26 cellular contexts compared by ENCODE assay signal in genomic region chr3:38576131-38577088, GRCh38.
A peak's percentile ranks its signal among the peaks of the same experiment; 100 is the strongest.
DNase-seq lines count a peak whose midpoint lies in the region; ATAC-seq and TF ChIP-seq lines count a peak whose summit lies in the region.
"Had no signal": no experiment of that assay in that cellular context is flagged by ENCODE, and none has a peak within 500 bp of the region (broad histone marks: within the 10 kb centered on the region; RNA-seq: fewer than 3 reads in every experiment).

No MANE protein-coding gene starts in this region.

- H4K20me1 ChIP-seq in H9 (ENCODE audit: control insufficient read depth, insufficient read depth, insufficient read length) (no peaks in the 10 kb centered on the region), hepatocyte (ENCODE audit: insufficient read depth, poor library complexity, severe bottlenecking) (no peaks in the 10 kb centered on the region)

- no peaks in the 10 kb centered on the region for H3K9me2 ChIP-seq in hepatocyte (replicated peaks; ENCODE audit: insufficient read depth)

- H3K79me2 ChIP-seq in H9 (ENCODE audit: insufficient read depth, low read length) (no peaks in the 10 kb centered on the region), hepatocyte (no peaks in the 10 kb centered on the region)

- no peak for ATAC-seq in esophagus mucosa
- ATAC-seq: CD8-positive, alpha-beta T cell had no signal

- no peaks in the 10 kb centered on the region for H3K79me1 ChIP-seq in H9 (ENCODE audit: insufficient read depth, low read depth, low read length, poor library complexity, severe bottlenecking)

- H3K36me3 ChIP-seq in hepatocyte (replicated peaks; ENCODE audit: insufficient read depth, low read depth): no peaks in the 10 kb centered on the region
- H3K36me3 ChIP-seq in spleen: peaks cover 0 to 8% (median 0%) of the 10 kb centered on the region in 6 donors
- H3K36me3 ChIP-seq: Peyer's patch, SJSA1 had no signal

- H3K27me3 ChIP-seq in H9 (ENCODE audit: insufficient read depth, low read length): no peaks in the 10 kb centered on the region
- H3K27me3 ChIP-seq in hepatocyte: no peaks in the 10 kb centered on the region
- H3K27me3 ChIP-seq in spleen (replicated peaks in 1 of 7): peaks cover 0 to 7% (median 0%) of the 10 kb centered on the region in 7 donors
- H3K27me3 ChIP-seq: Peyer's patch, SJSA1 had no signal

- DNase-seq in activated CD4-positive, alpha-beta T cell treated with anti-CD3 and anti-CD28 coated beads for 1 hour: peak; percentile 1
- no peak for DNase-seq in activated CD4-positive, alpha-beta T cell treated with anti-CD3 and anti-CD28 coated beads, Interleukin-2, amount 50 U/mL, for 4 hours
- DNase-seq in H9: peak; percentile 16
- DNase-seq in hepatocyte (ENCODE audit: low spot score): peak; percentile 2
- peak; percentile 63 for DNase-seq in spleen
- no peak for DNase-seq in DMS114 treated with DMSO at 0.1 percent for 48 hours (lab: John Stamatoyannopoulos, UW; ENCODE audit: unreplicated experiment)
- no peak for DNase-seq in activated T-cell treated with anti-CD3 and anti-CD28 coated beads for 4 hours
- DNase-seq: activated CD4-positive, alpha-beta T cell treated with anti-CD3 and anti-CD28 coated beads for 4 hours; activated naive CD4-positive, alpha-beta T cell treated with Interleukin-2 at 50 U/mL for 16 hours; activated T-cell treated with anti-CD3 and anti-CD28 coated beads, Interleukin-2, amount 50 U/mL, for 1 hour; AML-193; amygdala; DMS79; KBM-7; NCI-H1436; NCI-H2107; NCI-H510A; retina; T-helper 1 cell had no signal

- no peak for TF ChIP-seq POLR2A in spleen (IDR thresholded peaks at IDR 0.05)

- no peak overlapping the region for H3K56ac ChIP-seq in H9 (ENCODE audit: insufficient read length, low read depth, low read length)

- no peak overlapping the region for H3K23ac ChIP-seq in H9 (ENCODE audit: insufficient read length, low read depth, low read length)

- no peak overlapping the region for H2BK5ac ChIP-seq in H9 (ENCODE audit: insufficient read length, low read length)

- H3K27ac ChIP-seq in H9 (ENCODE audit: insufficient read length, low read depth, low read length) (no peak overlapping the region), hepatocyte (no peak overlapping the region), spleen (no peak overlapping the region)
- H3K27ac ChIP-seq: 22Rv1, Peyer's patch, SJSA1 had no signal

- H3K9ac ChIP-seq in H9 (ENCODE audit: extremely low read depth, insufficient read length, low read length): no peak overlapping the region

- H3K18ac ChIP-seq in H9 (ENCODE audit: insufficient read length, low read depth, low read length): no peak overlapping the region

- H3K9me3 ChIP-seq in H9 (ENCODE audit: control insufficient read depth, low read depth, low read length): no peaks in the 10 kb centered on the region
- no peaks in the 10 kb centered on the region for H3K9me3 ChIP-seq in hepatocyte (ENCODE audit: low read depth)
- peaks cover 0 to 14% (median 5%) of the 10 kb centered on the region in 8 donors for H3K9me3 ChIP-seq in spleen
- H3K9me3 ChIP-seq: Peyer's patch, SJSA1 had no signal

- H3K4me1 ChIP-seq in H9 (ENCODE audit: insufficient read depth, low read length) (no peaks in the 10 kb centered on the region; the same call in 1 of the 2 replicates), hepatocyte (ENCODE audit: insufficient read depth) (no peaks in the 10 kb centered on the region), spleen (no peaks in the 10 kb centered on the region)
- H3K4me1 ChIP-seq: Peyer's patch, SJSA1 had no signal

- H3K23me2 ChIP-seq in H9 (ENCODE audit: insufficient read length, low read depth, low read length, poor library complexity, severe bottlenecking): no peaks in the 10 kb centered on the region

- no peak overlapping the region for H3K4me3 ChIP-seq in hepatocyte
- H3K4me3 ChIP-seq in spleen: no peak overlapping the region
- H3K4me3 ChIP-seq: lung, Peyer's patch, SJSA1 had no signal

- TF ChIP-seq CTCF in H9 (conservative IDR thresholded peaks at IDR 0.05): no peak
- TF ChIP-seq CTCF in hepatocyte (IDR thresholded peaks at IDR 0.05; ENCODE audit: poor library complexity): no peak
- no peak for TF ChIP-seq CTCF in spleen (IDR thresholded peaks at IDR 0.05 in 8 of 11, conservative IDR thresholded peaks at IDR 0.05 in 3 of 11)

- no peak overlapping the region for H2AK5ac ChIP-seq in H9 (ENCODE audit: insufficient read length, low read length)

- H2BK12ac ChIP-seq in H9 (ENCODE audit: insufficient read length, low read depth, low read length): no peak overlapping the region

- intact Hi-C loops in spleen (cut with DNase I; ENCODE audit: low total_unique reads): no loop called here

- no peak overlapping the region for H4K5ac ChIP-seq in H9 (ENCODE audit: insufficient read length, low read depth, low read length)

- no peak overlapping the region for H3K4ac ChIP-seq in H9 (ENCODE audit: low read depth, low read length)

- no peak overlapping the region for H4K8ac ChIP-seq in H9 (replicated peaks; ENCODE audit: insufficient read length, low read depth, low read length)

- peaks cover 0 to 4% (median 0%) of the 10 kb centered on the region in 3 experiments; a peak in 4 of 7 replicates for H3K36me3 Mint-ChIP-seq in H9 (ENCODE audit: insufficient read depth in 1 of 3, low read depth in 3 of 3)
- H3K36me3 Mint-ChIP-seq: CD8-positive, alpha-beta T cell had no signal

- no peak overlapping the region; the same call in 1 of the 2 replicates for H2BK15ac ChIP-seq in H9 (ENCODE audit: low read depth, low read length)

- no peak overlapping the region for H2BK20ac ChIP-seq in H9 (ENCODE audit: low read depth, low read length, poor library complexity, severe bottlenecking)

- no peak overlapping the region for H2BK120ac ChIP-seq in H9 (ENCODE audit: low read depth, low read length, poor library complexity, severe bottlenecking)

- no CpG with 5 or more reads among the region's 15 CpGs for WGBS in H9 (ENCODE audit: extremely low coverage, insufficient read length, low lambda C conversion rate)
- 89% methylated on average over 14 of the region's 15 CpGs for WGBS in hepatocyte (ENCODE audit: low lambda C conversion rate, missing lambda C conversion rate)
- 75 to 91% (median 82%) methylated on average over 12 to 15 of the region's 15 CpGs for WGBS in spleen, 5 donors

- no peaks in the 10 kb centered on the region; a peak in 1 of 5 replicates for H3K9me3 Mint-ChIP-seq in H9
- H3K9me3 Mint-ChIP-seq: CD8-positive, alpha-beta T cell; dendritic cell treated with granulocyte-macrophage colony-stimulating factor and Interleukin-4, amounts not matched to agents 40 ng/mL and 50 ng/mL, for 4 days had no signal

- peaks cover 2% of the 10 kb centered on the region; the same call in 1 of the 2 replicates for H3K27me3 Mint-ChIP-seq in H9 (ENCODE audit: low read depth)

- H3K4me1 Mint-ChIP-seq in H9: peaks cover 13 to 21% of the 10 kb centered on the region in 2 experiments

- no peak overlapping the region; the same call in 1 of the 2 replicates for H3K14ac ChIP-seq in H9 (ENCODE audit: insufficient read depth, low read length)

- H2AFZ ChIP-seq in H9 (ENCODE audit: low read length) (no peak overlapping the region), hepatocyte (no peak overlapping the region)

- H3K4me3 Mint-ChIP-seq in H9: peak overlapping the region in 1 of 2 experiments; percentile 41; a peak in 1 of 5 replicates
- H3K4me3 Mint-ChIP-seq: CD8-positive, alpha-beta T cell; dendritic cell treated with granulocyte-macrophage colony-stimulating factor and Interleukin-4, amounts not matched to agents 40 ng/mL and 50 ng/mL, for 4 days had no signal

- no peak overlapping the region for H3K4me2 ChIP-seq in H9 (ENCODE audit: insufficient read depth, insufficient read length, low read length)
- no peak overlapping the region for H3K4me2 ChIP-seq in hepatocyte

- H3K27ac Mint-ChIP-seq in H9: peak overlapping the region in 1 of 3 experiments; percentile 74; a peak in 2 of 7 replicates
- H3K27ac Mint-ChIP-seq: CD8-positive, alpha-beta T cell; dendritic cell treated with granulocyte-macrophage colony-stimulating factor and Interleukin-4, amounts not matched to agents 40 ng/mL and 50 ng/mL, for 4 days had no signal

- no peak overlapping the region for H3T11ph ChIP-seq in H9 (ENCODE audit: low read length)

- H4K91ac ChIP-seq in H9 (ENCODE audit: insufficient read length, low read depth, low read length): no peak overlapping the region

Comparison
In these comparisons a context has a peak if more than half of its experiments do, and no peak if none do; other contexts are left out.
1. DNase-seq: peak in activated CD4-positive, alpha-beta T cell treated with anti-CD3 and anti-CD28 coated beads for 1 hour (single experiment), H9 (single experiment), hepatocyte (single experiment) and spleen (single experiment); none in activated CD4-positive, alpha-beta T cell treated with anti-CD3 and anti-CD28 coated beads, Interleukin-2, amount 50 U/mL, for 4 hours (0 of 2), DMS114 treated with DMSO at 0.1 percent for 48 hours (single experiment) and activated T-cell treated with anti-CD3 and anti-CD28 coated beads for 4 hours (single experiment).